Comparison of ENCODE assay signal across 1 cellular context in genomic region chr11:102168483-102168882, GRCh38.
TF ChIP-seq lines count a peak whose summit lies in the region.

No MANE protein-coding gene starts in this region.

TF ChIP-seq in SK-N-SH, 30 proteins besides CTCF, POLR2A, EP300 and RAD21 (continued from another document):
- TF ChIP-seq, protein P1, sequence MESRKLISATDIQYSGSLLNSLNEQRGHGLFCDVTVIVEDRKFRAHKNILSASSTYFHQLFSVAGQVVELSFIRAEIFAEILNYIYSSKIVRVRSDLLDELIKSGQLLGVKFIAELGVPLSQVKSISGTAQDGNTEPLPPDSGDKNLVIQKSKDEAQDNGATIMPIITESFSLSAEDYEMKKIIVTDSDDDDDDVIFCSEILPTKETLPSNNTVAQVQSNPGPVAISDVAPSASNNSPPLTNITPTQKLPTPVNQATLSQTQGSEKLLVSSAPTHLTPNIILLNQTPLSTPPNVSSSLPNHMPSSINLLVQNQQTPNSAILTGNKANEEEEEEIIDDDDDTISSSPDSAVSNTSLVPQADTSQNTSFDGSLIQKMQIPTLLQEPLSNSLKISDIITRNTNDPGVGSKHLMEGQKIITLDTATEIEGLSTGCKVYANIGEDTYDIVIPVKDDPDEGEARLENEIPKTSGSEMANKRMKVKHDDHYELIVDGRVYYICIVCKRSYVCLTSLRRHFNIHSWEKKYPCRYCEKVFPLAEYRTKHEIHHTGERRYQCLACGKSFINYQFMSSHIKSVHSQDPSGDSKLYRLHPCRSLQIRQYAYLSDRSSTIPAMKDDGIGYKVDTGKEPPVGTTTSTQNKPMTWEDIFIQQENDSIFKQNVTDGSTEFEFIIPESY (IDR thresholded peaks at IDR 0.05; ENCODE audit: borderline replicate concordance, low read depth): no peak
- TF ChIP-seq FOSL2 (IDR thresholded peaks at IDR 0.05; ENCODE audit: borderline replicate concordance, low read depth) (no peak), USF1 (IDR thresholded peaks at IDR 0.05; ENCODE audit: borderline replicate concordance, low read depth) (no peak), PBX3 (IDR thresholded peaks at IDR 0.05) (no peak), RXRA (IDR thresholded peaks at IDR 0.05; ENCODE audit: borderline replicate concordance, low read depth) (no peak), SMC3 (IDR thresholded peaks at IDR 0.05; ENCODE audit: low read depth, low read length) (no peak)
- TF ChIP-seq, protein P2, sequence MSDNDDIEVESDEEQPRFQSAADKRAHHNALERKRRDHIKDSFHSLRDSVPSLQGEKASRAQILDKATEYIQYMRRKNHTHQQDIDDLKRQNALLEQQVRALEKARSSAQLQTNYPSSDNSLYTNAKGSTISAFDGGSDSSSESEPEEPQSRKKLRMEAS (IDR thresholded peaks at IDR 0.05; ENCODE audit: low read depth): no peak
